1 cellular context compared by ENCODE assay signal in the genomic region with DNA sequence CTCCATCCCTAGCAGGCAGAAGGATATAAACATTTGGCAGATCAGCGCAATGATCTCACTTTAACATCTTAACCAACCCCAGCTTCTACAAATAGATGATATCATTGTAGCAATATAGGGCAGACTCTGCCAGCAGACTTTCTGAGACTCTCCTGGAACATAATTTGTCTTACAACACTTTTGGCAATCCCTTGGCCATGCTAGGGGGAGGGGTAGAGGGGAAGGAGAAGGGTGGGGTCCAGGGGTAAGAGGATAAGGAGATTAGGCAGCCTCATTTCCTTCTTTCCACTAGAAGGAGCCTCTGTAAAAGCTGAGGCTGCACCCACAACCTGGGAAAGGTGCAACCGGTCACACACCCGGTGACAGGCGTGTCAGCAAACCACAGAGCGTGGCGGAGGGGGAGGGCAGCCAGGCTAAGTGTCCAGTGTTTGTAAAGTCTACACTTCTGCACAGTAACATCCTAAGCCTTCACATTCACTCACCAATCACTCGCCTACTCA.
TF ChIP-seq lines count a peak whose summit lies in the region.

No MANE protein-coding gene starts in this region.

TF ChIP-seq in HEK293, 187 proteins besides CTCF, POLR2A, EP300 and RAD21 (continued from another document and continues in another):
- TF ChIP-seq ZNF274 (IDR thresholded peaks at IDR 0.05; ENCODE audit: low read length) (no peak), ZNF274 (tag by site-specific recombination; IDR thresholded peaks at IDR 0.05; ENCODE audit: borderline replicate concordance) (no peak), ZNF660 (tag by site-specific recombination; IDR thresholded peaks at IDR 0.05) (peak; percentile 89), SP2 (tag by site-specific recombination; IDR thresholded peaks at IDR 0.05) (no peak), ZIC2 (tag by site-specific recombination; IDR thresholded peaks at IDR 0.05) (no peak), ZNF248 (tag by site-specific recombination; IDR thresholded peaks at IDR 0.05) (no peak), YY1 (tag by site-specific recombination; IDR thresholded peaks at IDR 0.05) (no peak), ZNF311 (tag by site-specific recombination; IDR thresholded peaks at IDR 0.05; ENCODE audit: borderline replicate concordance) (no peak), ZNF112 (tag by site-specific recombination; IDR thresholded peaks at IDR 0.05) (no peak), PRDM1 (tag by site-specific recombination; IDR thresholded peaks at IDR 0.05) (no peak), ZSCAN16 (tag by site-specific recombination; IDR thresholded peaks at IDR 0.05) (no peak), MZF1 (tag by site-specific recombination; IDR thresholded peaks at IDR 0.05; ENCODE audit: borderline replicate concordance) (no peak), WT1 (tag by site-specific recombination; IDR thresholded peaks at IDR 0.05) (no peak), ZFHX2 (tag by site-specific recombination; conservative IDR thresholded peaks at IDR 0.05) (no peak), ZNF701 (tag by site-specific recombination; IDR thresholded peaks at IDR 0.05) (no peak), ZNF510 (tag by site-specific recombination; IDR thresholded peaks at IDR 0.05; ENCODE audit: insufficient replicate concordance) (no peak), KLF1 (tag by site-specific recombination; IDR thresholded peaks at IDR 0.05) (peak; percentile 77), ZNF426 (tag by site-specific recombination; IDR thresholded peaks at IDR 0.05) (no peak), ZFP69B (tag by site-specific recombination; IDR thresholded peaks at IDR 0.05) (peak; percentile 66; the same call in 1 of the 2 replicates), ZNF548 (tag by site-specific recombination; IDR thresholded peaks at IDR 0.05) (no peak), MYNN (tag by site-specific recombination; IDR thresholded peaks at IDR 0.05; ENCODE audit: borderline replicate concordance) (no peak), ZNF157 (tag by site-specific recombination; IDR thresholded peaks at IDR 0.05) (no peak), ZNF747 (tag by site-specific recombination; IDR thresholded peaks at IDR 0.05) (no peak), ZNF169 (tag by site-specific recombination; IDR thresholded peaks at IDR 0.05) (no peak), GLIS1 (tag by site-specific recombination; IDR thresholded peaks at IDR 0.05) (peak; percentile 84; the same call in 1 of the 2 replicates), ZNF155 (tag by site-specific recombination; IDR thresholded peaks at IDR 0.05) (no peak), RBAK (tag by site-specific recombination; IDR thresholded peaks at IDR 0.05) (no peak), ZNF677 (tag by site-specific recombination; IDR thresholded peaks at IDR 0.05) (no peak), ZNF138 (tag by site-specific recombination; IDR thresholded peaks at IDR 0.05; ENCODE audit: borderline replicate concordance) (no peak), ZNF394 (tag by site-specific recombination; IDR thresholded peaks at IDR 0.05; ENCODE audit: borderline replicate concordance) (0 out of 2 replicates have a peak, but pooled peaks have one; percentile 22), ZNF184 (tag by site-specific recombination; IDR thresholded peaks at IDR 0.05) (0 out of 2 replicates have a peak, but pooled peaks have one; percentile 23), ZNF843 (tag by site-specific recombination; IDR thresholded peaks at IDR 0.05) (0 out of 2 replicates have a peak, but pooled peaks have one; percentile 21), ZBTB1 (tag by site-specific recombination; IDR thresholded peaks at IDR 0.05) (no peak), ZNF791 (tag by site-specific recombination; IDR thresholded peaks at IDR 0.05) (no peak), SP3 (tag by site-specific recombination; IDR thresholded peaks at IDR 0.05) (no peak), ZNF624 (tag by site-specific recombination; IDR thresholded peaks at IDR 0.05) (no peak), ZNF350 (tag by site-specific recombination; IDR thresholded peaks at IDR 0.05) (no peak), ZNF521 (tag by site-specific recombination; IDR thresholded peaks at IDR 0.05) (no peak), ZNF37A (tag by site-specific recombination; IDR thresholded peaks at IDR 0.05) (no peak), BCL11B (tag by site-specific recombination; IDR thresholded peaks at IDR 0.05; ENCODE audit: low read depth) (no peak), ZNF324 (tag by site-specific recombination; IDR thresholded peaks at IDR 0.05) (no peak), ZNF514 (tag by site-specific recombination; IDR thresholded peaks at IDR 0.05) (no peak)
- TF ChIP-seq, protein P1, sequence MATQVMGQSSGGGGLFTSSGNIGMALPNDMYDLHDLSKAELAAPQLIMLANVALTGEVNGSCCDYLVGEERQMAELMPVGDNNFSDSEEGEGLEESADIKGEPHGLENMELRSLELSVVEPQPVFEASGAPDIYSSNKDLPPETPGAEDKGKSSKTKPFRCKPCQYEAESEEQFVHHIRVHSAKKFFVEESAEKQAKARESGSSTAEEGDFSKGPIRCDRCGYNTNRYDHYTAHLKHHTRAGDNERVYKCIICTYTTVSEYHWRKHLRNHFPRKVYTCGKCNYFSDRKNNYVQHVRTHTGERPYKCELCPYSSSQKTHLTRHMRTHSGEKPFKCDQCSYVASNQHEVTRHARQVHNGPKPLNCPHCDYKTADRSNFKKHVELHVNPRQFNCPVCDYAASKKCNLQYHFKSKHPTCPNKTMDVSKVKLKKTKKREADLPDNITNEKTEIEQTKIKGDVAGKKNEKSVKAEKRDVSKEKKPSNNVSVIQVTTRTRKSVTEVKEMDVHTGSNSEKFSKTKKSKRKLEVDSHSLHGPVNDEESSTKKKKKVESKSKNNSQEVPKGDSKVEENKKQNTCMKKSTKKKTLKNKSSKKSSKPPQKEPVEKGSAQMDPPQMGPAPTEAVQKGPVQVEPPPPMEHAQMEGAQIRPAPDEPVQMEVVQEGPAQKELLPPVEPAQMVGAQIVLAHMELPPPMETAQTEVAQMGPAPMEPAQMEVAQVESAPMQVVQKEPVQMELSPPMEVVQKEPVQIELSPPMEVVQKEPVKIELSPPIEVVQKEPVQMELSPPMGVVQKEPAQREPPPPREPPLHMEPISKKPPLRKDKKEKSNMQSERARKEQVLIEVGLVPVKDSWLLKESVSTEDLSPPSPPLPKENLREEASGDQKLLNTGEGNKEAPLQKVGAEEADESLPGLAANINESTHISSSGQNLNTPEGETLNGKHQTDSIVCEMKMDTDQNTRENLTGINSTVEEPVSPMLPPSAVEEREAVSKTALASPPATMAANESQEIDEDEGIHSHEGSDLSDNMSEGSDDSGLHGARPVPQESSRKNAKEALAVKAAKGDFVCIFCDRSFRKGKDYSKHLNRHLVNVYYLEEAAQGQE (tag by site-specific recombination; IDR thresholded peaks at IDR 0.05): no peak
- TF ChIP-seq, protein P2, sequence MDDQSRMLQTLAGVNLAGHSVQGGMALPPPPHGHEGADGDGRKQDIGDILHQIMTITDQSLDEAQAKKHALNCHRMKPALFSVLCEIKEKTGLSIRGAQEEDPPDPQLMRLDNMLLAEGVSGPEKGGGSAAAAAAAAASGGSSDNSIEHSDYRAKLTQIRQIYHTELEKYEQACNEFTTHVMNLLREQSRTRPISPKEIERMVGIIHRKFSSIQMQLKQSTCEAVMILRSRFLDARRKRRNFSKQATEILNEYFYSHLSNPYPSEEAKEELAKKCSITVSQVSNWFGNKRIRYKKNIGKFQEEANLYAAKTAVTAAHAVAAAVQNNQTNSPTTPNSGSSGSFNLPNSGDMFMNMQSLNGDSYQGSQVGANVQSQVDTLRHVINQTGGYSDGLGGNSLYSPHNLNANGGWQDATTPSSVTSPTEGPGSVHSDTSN (CRISPR knock-in tag; IDR thresholded peaks at IDR 0.05): no peak
- TF ChIP-seq, protein P3, sequence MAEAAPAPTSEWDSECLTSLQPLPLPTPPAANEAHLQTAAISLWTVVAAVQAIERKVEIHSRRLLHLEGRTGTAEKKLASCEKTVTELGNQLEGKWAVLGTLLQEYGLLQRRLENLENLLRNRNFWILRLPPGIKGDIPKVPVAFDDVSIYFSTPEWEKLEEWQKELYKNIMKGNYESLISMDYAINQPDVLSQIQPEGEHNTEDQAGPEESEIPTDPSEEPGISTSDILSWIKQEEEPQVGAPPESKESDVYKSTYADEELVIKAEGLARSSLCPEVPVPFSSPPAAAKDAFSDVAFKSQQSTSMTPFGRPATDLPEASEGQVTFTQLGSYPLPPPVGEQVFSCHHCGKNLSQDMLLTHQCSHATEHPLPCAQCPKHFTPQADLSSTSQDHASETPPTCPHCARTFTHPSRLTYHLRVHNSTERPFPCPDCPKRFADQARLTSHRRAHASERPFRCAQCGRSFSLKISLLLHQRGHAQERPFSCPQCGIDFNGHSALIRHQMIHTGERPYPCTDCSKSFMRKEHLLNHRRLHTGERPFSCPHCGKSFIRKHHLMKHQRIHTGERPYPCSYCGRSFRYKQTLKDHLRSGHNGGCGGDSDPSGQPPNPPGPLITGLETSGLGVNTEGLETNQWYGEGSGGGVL (tag by site-specific recombination; IDR thresholded peaks at IDR 0.05): peak; percentile 3
- TF ChIP-seq, protein P4, sequence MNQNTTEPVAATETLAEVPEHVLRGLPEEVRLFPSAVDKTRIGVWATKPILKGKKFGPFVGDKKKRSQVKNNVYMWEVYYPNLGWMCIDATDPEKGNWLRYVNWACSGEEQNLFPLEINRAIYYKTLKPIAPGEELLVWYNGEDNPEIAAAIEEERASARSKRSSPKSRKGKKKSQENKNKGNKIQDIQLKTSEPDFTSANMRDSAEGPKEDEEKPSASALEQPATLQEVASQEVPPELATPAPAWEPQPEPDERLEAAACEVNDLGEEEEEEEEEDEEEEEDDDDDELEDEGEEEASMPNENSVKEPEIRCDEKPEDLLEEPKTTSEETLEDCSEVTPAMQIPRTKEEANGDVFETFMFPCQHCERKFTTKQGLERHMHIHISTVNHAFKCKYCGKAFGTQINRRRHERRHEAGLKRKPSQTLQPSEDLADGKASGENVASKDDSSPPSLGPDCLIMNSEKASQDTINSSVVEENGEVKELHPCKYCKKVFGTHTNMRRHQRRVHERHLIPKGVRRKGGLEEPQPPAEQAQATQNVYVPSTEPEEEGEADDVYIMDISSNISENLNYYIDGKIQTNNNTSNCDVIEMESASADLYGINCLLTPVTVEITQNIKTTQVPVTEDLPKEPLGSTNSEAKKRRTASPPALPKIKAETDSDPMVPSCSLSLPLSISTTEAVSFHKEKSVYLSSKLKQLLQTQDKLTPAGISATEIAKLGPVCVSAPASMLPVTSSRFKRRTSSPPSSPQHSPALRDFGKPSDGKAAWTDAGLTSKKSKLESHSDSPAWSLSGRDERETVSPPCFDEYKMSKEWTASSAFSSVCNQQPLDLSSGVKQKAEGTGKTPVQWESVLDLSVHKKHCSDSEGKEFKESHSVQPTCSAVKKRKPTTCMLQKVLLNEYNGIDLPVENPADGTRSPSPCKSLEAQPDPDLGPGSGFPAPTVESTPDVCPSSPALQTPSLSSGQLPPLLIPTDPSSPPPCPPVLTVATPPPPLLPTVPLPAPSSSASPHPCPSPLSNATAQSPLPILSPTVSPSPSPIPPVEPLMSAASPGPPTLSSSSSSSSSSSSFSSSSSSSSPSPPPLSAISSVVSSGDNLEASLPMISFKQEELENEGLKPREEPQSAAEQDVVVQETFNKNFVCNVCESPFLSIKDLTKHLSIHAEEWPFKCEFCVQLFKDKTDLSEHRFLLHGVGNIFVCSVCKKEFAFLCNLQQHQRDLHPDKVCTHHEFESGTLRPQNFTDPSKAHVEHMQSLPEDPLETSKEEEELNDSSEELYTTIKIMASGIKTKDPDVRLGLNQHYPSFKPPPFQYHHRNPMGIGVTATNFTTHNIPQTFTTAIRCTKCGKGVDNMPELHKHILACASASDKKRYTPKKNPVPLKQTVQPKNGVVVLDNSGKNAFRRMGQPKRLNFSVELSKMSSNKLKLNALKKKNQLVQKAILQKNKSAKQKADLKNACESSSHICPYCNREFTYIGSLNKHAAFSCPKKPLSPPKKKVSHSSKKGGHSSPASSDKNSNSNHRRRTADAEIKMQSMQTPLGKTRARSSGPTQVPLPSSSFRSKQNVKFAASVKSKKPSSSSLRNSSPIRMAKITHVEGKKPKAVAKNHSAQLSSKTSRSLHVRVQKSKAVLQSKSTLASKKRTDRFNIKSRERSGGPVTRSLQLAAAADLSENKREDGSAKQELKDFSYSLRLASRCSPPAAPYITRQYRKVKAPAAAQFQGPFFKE (tag by site-specific recombination; IDR thresholded peaks at IDR 0.05; ENCODE audit: borderline replicate concordance): no peak
- TF ChIP-seq, protein P5, sequence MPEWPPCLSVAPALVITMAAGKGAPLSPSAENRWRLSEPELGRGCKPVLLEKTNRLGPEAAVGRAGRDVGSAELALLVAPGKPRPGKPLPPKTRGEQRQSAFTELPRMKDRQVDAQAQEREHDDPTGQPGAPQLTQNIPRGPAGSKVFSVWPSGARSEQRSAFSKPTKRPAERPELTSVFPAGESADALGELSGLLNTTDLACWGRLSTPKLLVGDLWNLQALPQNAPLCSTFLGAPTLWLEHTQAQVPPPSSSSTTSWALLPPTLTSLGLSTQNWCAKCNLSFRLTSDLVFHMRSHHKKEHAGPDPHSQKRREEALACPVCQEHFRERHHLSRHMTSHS (tag by site-specific recombination; IDR thresholded peaks at IDR 0.05): no peak
- TF ChIP-seq, protein P6, sequence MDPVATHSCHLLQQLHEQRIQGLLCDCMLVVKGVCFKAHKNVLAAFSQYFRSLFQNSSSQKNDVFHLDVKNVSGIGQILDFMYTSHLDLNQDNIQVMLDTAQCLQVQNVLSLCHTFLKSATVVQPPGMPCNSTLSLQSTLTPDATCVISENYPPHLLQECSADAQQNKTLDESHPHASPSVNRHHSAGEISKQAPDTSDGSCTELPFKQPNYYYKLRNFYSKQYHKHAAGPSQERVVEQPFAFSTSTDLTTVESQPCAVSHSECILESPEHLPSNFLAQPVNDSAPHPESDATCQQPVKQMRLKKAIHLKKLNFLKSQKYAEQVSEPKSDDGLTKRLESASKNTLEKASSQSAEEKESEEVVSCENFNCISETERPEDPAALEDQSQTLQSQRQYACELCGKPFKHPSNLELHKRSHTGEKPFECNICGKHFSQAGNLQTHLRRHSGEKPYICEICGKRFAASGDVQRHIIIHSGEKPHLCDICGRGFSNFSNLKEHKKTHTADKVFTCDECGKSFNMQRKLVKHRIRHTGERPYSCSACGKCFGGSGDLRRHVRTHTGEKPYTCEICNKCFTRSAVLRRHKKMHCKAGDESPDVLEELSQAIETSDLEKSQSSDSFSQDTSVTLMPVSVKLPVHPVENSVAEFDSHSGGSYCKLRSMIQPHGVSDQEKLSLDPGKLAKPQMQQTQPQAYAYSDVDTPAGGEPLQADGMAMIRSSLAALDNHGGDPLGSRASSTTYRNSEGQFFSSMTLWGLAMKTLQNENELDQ (tag by site-specific recombination; IDR thresholded peaks at IDR 0.05; ENCODE audit: low read depth): no peak
